8 cellular contexts compared by ENCODE assay signal in the genomic region with DNA sequence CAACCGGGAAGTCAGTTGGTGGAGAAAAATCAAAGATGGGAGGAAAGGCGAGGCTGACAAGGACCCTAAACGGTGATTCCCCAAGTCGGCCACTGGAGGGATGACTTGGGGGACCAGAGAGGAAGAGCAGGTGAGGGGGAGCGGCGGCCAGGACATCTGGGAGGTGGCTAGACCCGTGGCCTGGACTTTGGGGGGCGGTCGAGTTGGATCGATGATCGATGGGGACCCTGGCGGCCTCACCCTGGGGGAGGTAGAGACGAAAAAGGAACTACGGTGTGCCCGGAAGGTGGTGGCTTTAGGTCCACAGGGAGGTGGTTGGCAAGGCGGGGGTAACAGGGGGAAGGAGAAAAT. TPM values are rescaled to one million over a fixed set of nuclear protein-coding genes. Genes with fewer than 3 reads are reported as not detected.
DNase-seq lines count a peak whose midpoint lies in the region; ATAC-seq and TF ChIP-seq lines count a peak whose summit lies in the region.

No MANE protein-coding gene starts in this region.

- H2AFZ ChIP-seq in hepatocyte (no peak overlapping the region), smooth muscle cell (ENCODE audit: low read depth) (no peak overlapping the region)

- H3F3A ChIP-seq in smooth muscle cell (ENCODE audit: low read depth), result peaks cover 55% of the 10 kb centered on the region

- H3K36me3 ChIP-seq in hepatocyte (replicated peaks; ENCODE audit: insufficient read depth, low read depth) (no peaks in the 10 kb centered on the region), smooth muscle cell (ENCODE audit: low read depth) (no peaks in the 10 kb centered on the region)

- H3K36me3 Mint-ChIP-seq in activated T-cell treated with anti-CD3 and anti-CD28 coated beads, Interleukin-2, amount 50 U/mL, for 72 hours (ENCODE audit: insufficient read depth in 2 of 2), result peaks cover 0 to 6% of the 10 kb centered on the region in 2 donors
- H3K36me3 Mint-ChIP-seq in activated B cell treated with CpG ODN at 0.5 μM for 24 hours (ENCODE audit: low read depth), result peaks cover 12% of the 10 kb centered on the region

- POLR2A ChIA-PET in activated B cell treated with CpG ODN at 0.5 μM for 24 hours (lab: Charles Lee), result interaction anchor here (0.8 to 11.5 kb wide), 9 partner anchors 7 to 353 kb away, joined by 3 to 824 read pairs (median 6); partner anchors contain the start of genes ABCA7, ATP5F1D, CBARP and CIRBP

- no peak for TF ChIP-seq CTCF in activated B cell treated with CpG ODN at 0.5 μM for 24 hours (IDR thresholded peaks at IDR 0.05)
- peak; percentile 6 for TF ChIP-seq CTCF in hepatocyte (IDR thresholded peaks at IDR 0.05; ENCODE audit: poor library complexity)
- TF ChIP-seq CTCF in smooth muscle cell (IDR thresholded peaks at IDR 0.05; ENCODE audit: borderline replicate concordance, insufficient read depth, poor library complexity, severe bottlenecking), result no peak

- peak overlapping the region; percentile 90 for H3K27ac Mint-ChIP-seq in activated T-cell treated with anti-CD3 and anti-CD28 coated beads, Interleukin-2, amount 50 U/mL, for 72 hours
- H3K27ac Mint-ChIP-seq in activated B cell treated with CpG ODN at 0.5 μM for 24 hours, result peak overlapping the region; percentile 97

- peak overlapping the region; percentile 93 to 98 for H3K4me3 Mint-ChIP-seq in activated T-cell treated with anti-CD3 and anti-CD28 coated beads, Interleukin-2, amount 50 U/mL, for 72 hours
- peak overlapping the region; percentile 91 for H3K4me3 Mint-ChIP-seq in activated B cell treated with CpG ODN at 0.5 μM for 24 hours

- no peaks in the 10 kb centered on the region for H3K9me3 Mint-ChIP-seq in activated T-cell treated with anti-CD3 and anti-CD28 coated beads, Interleukin-2, amount 50 U/mL, for 72 hours
- no peaks in the 10 kb centered on the region for H3K9me3 Mint-ChIP-seq in activated B cell treated with CpG ODN at 0.5 μM for 24 hours

- no peaks in the 10 kb centered on the region for H3K27me3 Mint-ChIP-seq in activated T-cell treated with anti-CD3 and anti-CD28 coated beads, Interleukin-2, amount 50 U/mL, for 72 hours (ENCODE audit: low read depth)
- no peaks in the 10 kb centered on the region for H3K27me3 Mint-ChIP-seq in activated B cell treated with CpG ODN at 0.5 μM for 24 hours

- ATAC-seq in activated T-cell treated with anti-CD3 and anti-CD28 coated beads, Interleukin-2, amount 50 U/mL, for 72 hours (replicated peaks in 1 of 2), result no peak
- ATAC-seq in activated B cell treated with CpG ODN at 0.5 μM for 24 hours (ENCODE audit: low read depth) (no peak), HG03460 (IDR thresholded peaks at IDR 0.05; ENCODE audit: unreplicated experiment) (no peak), HG03439 (IDR thresholded peaks at IDR 0.05; ENCODE audit: unreplicated experiment) (no peak)

- intact Hi-C loops in activated B cell treated with CpG ODN at 0.5 μM for 24 hours (cut with micrococcal nuclease), result loop anchor here (1.0 to 5.0 kb wide), 3 partner anchors 8 to 354 kb away; partner anchors contain the start of gene CIRBP

- H3K27me3 ChIP-seq in hepatocyte (no peaks in the 10 kb centered on the region), smooth muscle cell (ENCODE audit: low read depth) (no peaks in the 10 kb centered on the region)

- no peaks in the 10 kb centered on the region for H3K9me2 ChIP-seq in hepatocyte (replicated peaks; ENCODE audit: insufficient read depth)

- peak overlapping the region; percentile 93 for H3K4me2 ChIP-seq in hepatocyte
- H3K4me2 ChIP-seq in smooth muscle cell, result peak overlapping the region; percentile 95

- peak overlapping the region; percentile 66 for H3K4me3 ChIP-seq in hepatocyte
- peak overlapping the region; percentile 64 for H3K4me3 ChIP-seq in smooth muscle cell

- H4K20me1 ChIP-seq in hepatocyte (ENCODE audit: insufficient read depth, poor library complexity, severe bottlenecking) (peaks cover 12% of the 10 kb centered on the region), smooth muscle cell (ENCODE audit: low read depth) (peaks cover 35% of the 10 kb centered on the region)

- H3K9me3 ChIP-seq in hepatocyte (ENCODE audit: low read depth), result no peaks in the 10 kb centered on the region
- H3K9me3 ChIP-seq in smooth muscle cell (replicated peaks; ENCODE audit: low read depth), result no peaks in the 10 kb centered on the region

- H3K79me2 ChIP-seq in hepatocyte (peaks cover 22% of the 10 kb centered on the region), smooth muscle cell (ENCODE audit: low read depth) (peaks cover 16% of the 10 kb centered on the region)

- H3K4me1 Mint-ChIP-seq in activated T-cell treated with anti-CD3 and anti-CD28 coated beads, Interleukin-2, amount 50 U/mL, for 72 hours (ENCODE audit: low read depth), result peaks cover 59% of the 10 kb centered on the region
- peaks cover 78% of the 10 kb centered on the region for H3K4me1 Mint-ChIP-seq in activated B cell treated with CpG ODN at 0.5 μM for 24 hours

- H3K4me1 ChIP-seq in hepatocyte (ENCODE audit: insufficient read depth) (peaks cover 76% of the 10 kb centered on the region), smooth muscle cell (ENCODE audit: low read depth) (peaks cover 41% of the 10 kb centered on the region)

- CTCF ChIA-PET in activated B cell treated with CpG ODN at 0.5 μM for 24 hours (lab: Charles Lee), result interaction anchor here (3.6 to 9.8 kb wide), 2 partner anchors 9 to 19 kb away, joined by 11 to 540 read pairs; partner anchors contain the start of gene ATP5F1D

- no peak for DNase-seq in activated T-cell treated with anti-CD3 and anti-CD28 coated beads, Interleukin-2, amount 50 U/mL, for 72 hours
- DNase-seq in activated T-cell treated with anti-CD3 and anti-CD28 coated beads, Interleukin-2, amount 50 U/mL, for 1 hour, result no peak
- DNase-seq in activated B cell treated with CpG ODN at 0.5 μM for 24 hours (peak; percentile 52), hepatocyte (ENCODE audit: low spot score) (no peak), smooth muscle cell (lab: John Stamatoyannopoulos, UW; ENCODE audit: unreplicated experiment) (no peak), activated gamma-delta T cell treated with Interleukin-2 at 50 U/mL for 16 hours (no peak)

- 35% methylated on average over 13 of the region's 16 CpGs for WGBS in hepatocyte (ENCODE audit: low lambda C conversion rate, missing lambda C conversion rate)
- WGBS in smooth muscle cell (ENCODE audit: low lambda C conversion rate), result 15% methylated on average over 16 of the region's 16 CpGs

- peak overlapping the region; percentile 96 for H3K9ac ChIP-seq in smooth muscle cell (ENCODE audit: low read depth)

- peak overlapping the region; percentile 98 for H3K27ac ChIP-seq in hepatocyte
- peak overlapping the region; percentile 97 for H3K27ac ChIP-seq in smooth muscle cell (ENCODE audit: low read depth)

RNA-seq across cellular contexts. Expression of gene CIRBP, which starts 7.6 kb away (rescaled TPM):
- total RNA-seq in activated T-cell treated with anti-CD3 and anti-CD28 coated beads, Interleukin-2, amount 50 U/mL, for 72 hours, result 100 to 1,000 TPM; 400 to 456 TPM
- total RNA-seq in activated B cell treated with CpG ODN at 0.5 μM for 24 hours (399 and 400 TPM in 2 replicates), hepatocyte (212 and 361 TPM in 2 replicates), smooth muscle cell (119 and 122 TPM in 2 replicates)
- polyA plus RNA-seq in hepatocyte (202 and 261 TPM in 2 replicates), smooth muscle cell (215 and 235 TPM in 2 replicates)

RNA-seq across cellular contexts. Expression of gene MIDN, which starts 13.1 kb away (rescaled TPM):
- 10 to 100 TPM; 72.3 to 75.4 TPM for total RNA-seq in activated T-cell treated with anti-CD3 and anti-CD28 coated beads, Interleukin-2, amount 50 U/mL, for 72 hours
- 64.5 and 68.4 TPM in 2 replicates for total RNA-seq in activated B cell treated with CpG ODN at 0.5 μM for 24 hours
- 28.7 and 30.1 TPM in 2 replicates for total RNA-seq in hepatocyte
- polyA plus RNA-seq in hepatocyte, result 94.6 and 98.4 TPM in 2 replicates
- total RNA-seq in smooth muscle cell, result 25.0 and 58.5 TPM in 2 replicates
- 65.3 and 70.6 TPM in 2 replicates for polyA plus RNA-seq in smooth muscle cell

RNA-seq across cellular contexts. Expression of gene FAM174C, which starts 13.8 kb away (rescaled TPM):
- total RNA-seq in activated T-cell treated with anti-CD3 and anti-CD28 coated beads, Interleukin-2, amount 50 U/mL, for 72 hours, result 10 to 100 TPM; 59.8 to 69.1 TPM
- total RNA-seq in activated B cell treated with CpG ODN at 0.5 μM for 24 hours, result 47.9 and 52.0 TPM in 2 replicates
- total RNA-seq in hepatocyte, result 25.5 TPM in 2 replicates
- polyA plus RNA-seq in hepatocyte, result 79.9 and 89.5 TPM in 2 replicates
- total RNA-seq in smooth muscle cell, result 33.4 and 41.5 TPM in 2 replicates
- 75.6 and 78.1 TPM in 2 replicates for polyA plus RNA-seq in smooth muscle cell

RNA-seq across cellular contexts. Expression of gene ATP5F1D, which starts 19.9 kb away (rescaled TPM):
- total RNA-seq in activated T-cell treated with anti-CD3 and anti-CD28 coated beads, Interleukin-2, amount 50 U/mL, for 72 hours, result 100 to 1,000 TPM; 169 to 201 TPM
- total RNA-seq in activated B cell treated with CpG ODN at 0.5 μM for 24 hours (172 and 185 TPM in 2 replicates), hepatocyte (54.0 and 64.1 TPM in 2 replicates), smooth muscle cell (29.1 and 68.8 TPM in 2 replicates)
- polyA plus RNA-seq in hepatocyte (291 and 297 TPM in 2 replicates), smooth muscle cell (265 and 272 TPM in 2 replicates)

RNA-seq across cellular contexts. Expression of gene CBARP, which starts 23.7 kb away (rescaled TPM):
- total RNA-seq in activated T-cell treated with anti-CD3 and anti-CD28 coated beads, Interleukin-2, amount 50 U/mL, for 72 hours, result under 1 TPM; 0.38 to 0.58 TPM
- total RNA-seq in activated B cell treated with CpG ODN at 0.5 μM for 24 hours, result 0.29 and 0.64 TPM in 2 replicates
- 1.1 and 4.2 TPM in 2 replicates for total RNA-seq in hepatocyte
- 7.1 and 10.7 TPM in 2 replicates for polyA plus RNA-seq in hepatocyte
- total RNA-seq in smooth muscle cell, result 1.7 and 2.7 TPM in 2 replicates
- 10.2 and 10.5 TPM in 2 replicates for polyA plus RNA-seq in smooth muscle cell
